In genomic region chr4:24772061-24772705, GRCh38 we compare ENCODE assay signal across 17 cellular contexts. TPM values are rescaled to one million over a fixed set of nuclear protein-coding genes. Genes with fewer than 3 reads are reported as not detected.
A peak's percentile ranks its signal among the peaks of the same experiment; 100 is the strongest.
DNase-seq lines count a peak whose midpoint lies in the region; ATAC-seq and TF ChIP-seq lines count a peak whose summit lies in the region.
"Had no signal": no experiment of that assay in that cellular context is flagged by ENCODE, and none has a peak within 500 bp of the region (broad histone marks: within the 10 kb centered on the region; RNA-seq: fewer than 3 reads in every experiment).

No MANE protein-coding gene starts in this region.

- H3K9me3 ChIP-seq in right lobe of liver: no peaks in the 10 kb centered on the region
- H3K9me3 ChIP-seq: A549, BLaER1 had no signal

- H3K27ac ChIP-seq in right lobe of liver (no peak overlapping the region), dorsolateral prefrontal cortex (no peak overlapping the region)
- H3K27ac ChIP-seq: 22Rv1, A549, BLaER1 had no signal

- H3K27me3 ChIP-seq in right lobe of liver: no peaks in the 10 kb centered on the region
- no peaks in the 10 kb centered on the region for H3K27me3 ChIP-seq in dorsolateral prefrontal cortex
- H3K27me3 ChIP-seq: BLaER1 had no signal

- TF ChIP-seq CTCF in right lobe of liver (IDR thresholded peaks at IDR 0.05) (no peak), dorsolateral prefrontal cortex (IDR thresholded peaks at IDR 0.05 in 54 of 56, conservative IDR thresholded peaks at IDR 0.05 in 2 of 56; ENCODE audit: low read depth in 1 of 56, partially characterized antibody in 56 of 56) (no peak)

- ATAC-seq in right lobe of liver (no peak), HG02973 (IDR thresholded peaks at IDR 0.05; ENCODE audit: unreplicated experiment) (no peak)
- ATAC-seq: A549, HepG2 had no signal

- no peaks in the 10 kb centered on the region for H3K36me3 ChIP-seq in right lobe of liver
- H3K36me3 ChIP-seq: BLaER1 had no signal

- intact Hi-C loops in right lobe of liver (cut with DNase I): no loop called here
- intact Hi-C loops in dorsolateral prefrontal cortex (cut with DNase I): loop anchor here in 1 of 2 donors (5.0 kb wide), 1 partner anchor 40 kb away; no protein-coding TSS in a partner anchor

- TF ChIP-seq POLR2A in right lobe of liver (IDR thresholded peaks at IDR 0.05): no peak

- H3K4me3 ChIP-seq in right lobe of liver (no peak overlapping the region), dorsolateral prefrontal cortex (no peak overlapping the region)
- H3K4me3 ChIP-seq: A549, BLaER1 had no signal

- DNase-seq in NCI-H1694 (lab: John Stamatoyannopoulos, UW): peak; percentile 1
- no peak for DNase-seq in NCI-H1694 treated with DMSO at 0.1 percent for 48 hours (lab: John Stamatoyannopoulos, UW)
- DNase-seq in RPMI7951 (ENCODE audit: low read depth): peak; percentile 24
- peak; percentile 46 for DNase-seq in myocyte (ENCODE audit: low read depth)
- DNase-seq in right lobe of liver: no peak
- DNase-seq in dorsolateral prefrontal cortex: no peak
- DNase-seq: CD4-positive, alpha-beta memory T cell; DMS79 treated with DMSO at 0.1 percent for 48 hours; GF-D8; GOT3; H9 had no signal

- no peaks in the 10 kb centered on the region for H3K4me1 ChIP-seq in right lobe of liver
- H3K4me1 ChIP-seq: BLaER1 had no signal

- WGBS in right lobe of liver (ENCODE audit: insufficient coverage, low coverage, low lambda C conversion rate, missing lambda C conversion rate): 71% methylated on average over 5 of the region's 5 CpGs

RNA-seq across cellular contexts. Expression of gene SOD3, which starts 23.2 kb away (rescaled TPM):
- 1.2 and 1.9 TPM in 2 replicates for total RNA-seq in RPMI7951 (2014; rRNA removed; shearing (Covaris generic))
- 5.2 and 6.6 TPM in 2 replicates for total RNA-seq in myocyte
- polyA plus RNA-seq in myocyte (2012): 2.7 TPM
- 1 to 10 TPM; 1.5 to 7.9 (median 3.6) TPM for total RNA-seq in right lobe of liver
- total RNA-seq in dorsolateral prefrontal cortex: 10 to 100 TPM in 90 of 120 experiments, 1 to 10 TPM in 30; 4.9 to 47.8 (median 13.0) TPM
- total RNA-seq: CD4-positive, alpha-beta memory T cell; HepG2 had no signal
- polyA plus RNA-seq: A549; CD14-positive monocyte; CD4-positive, alpha-beta memory T cell had no signal

Comparison
In these comparisons a context has a peak if more than half of its experiments do, and no peak if none do; other contexts are left out.
1. DNase-seq: peak in NCI-H1694 (single experiment), RPMI7951 (single experiment) and myocyte (single experiment); none in NCI-H1694 treated with DMSO at 0.1 percent for 48 hours (single experiment), right lobe of liver (0 of 3) and dorsolateral prefrontal cortex (0 of 10).